In genomic region chr5:127582723-127583370, GRCh38 we compare ENCODE assay signal across 18 cellular contexts.
DNase-seq lines count a peak whose midpoint lies in the region; ATAC-seq, FAIRE-seq and TF ChIP-seq lines count a peak whose summit lies in the region.
"Had no signal": no experiment of that assay in that cellular context is flagged by ENCODE, and none has a peak within 500 bp of the region (broad histone marks: within the 10 kb centered on the region; RNA-seq: fewer than 3 reads in every experiment).

No MANE protein-coding gene starts in this region.

- H3K27me3 ChIP-seq in heart right ventricle (no peaks in the 10 kb centered on the region), psoas muscle (ENCODE audit: insufficient read depth in 3 of 3, low read length in 2 of 3) (no peaks in the 10 kb centered on the region), suprapubic skin (no peaks in the 10 kb centered on the region)
- H3K27me3 ChIP-seq: BLaER1 had no signal

- peaks cover 14% of the 10 kb centered on the region for H3K27me3 Mint-ChIP-seq in activated CD8-positive, alpha-beta memory T cell treated with anti-CD3 and anti-CD28 coated beads, Interleukin-2, amount 10 ng/mL, durations not matched to agents 7 days and 5 days

- no peak for TF ChIP-seq EP300 in suprapubic skin (IDR thresholded peaks at IDR 0.05)

- CTCF ChIA-PET in activated CD8-positive, alpha-beta memory T cell treated with anti-CD3 and anti-CD28 coated beads, Interleukin-2, amount 10 ng/mL, durations not matched to agents 7 days and 5 days (lab: Charles Lee): interaction anchor here (5.0 kb wide), 1 partner anchor 11 kb away, joined by 34 read pairs; no protein-coding TSS in a partner anchor

- ATAC-seq in heart right ventricle (peak in 7 of 8 donors; percentile 58 to 96 (median 80)), psoas muscle (peak; percentile 94 to 100 (median 98)), HG03565 (IDR thresholded peaks at IDR 0.05; ENCODE audit: unreplicated experiment) (no peak)
- no peak for ATAC-seq in activated CD8-positive, alpha-beta memory T cell treated with anti-CD3 and anti-CD28 coated beads, Interleukin-2, amount 10 ng/mL, durations not matched to agents 7 days and 5 days
- ATAC-seq: Panc1 had no signal

- TF ChIP-seq CTCF in heart right ventricle (IDR thresholded peaks at IDR 0.05) (peak in 4 of 9 donors; percentile 8 to 36 (median 20)), psoas muscle (IDR thresholded peaks at IDR 0.05) (peak; percentile 45), suprapubic skin (IDR thresholded peaks at IDR 0.05) (no peak)

- peaks cover 29% of the 10 kb centered on the region for H3K4me1 Mint-ChIP-seq in activated CD8-positive, alpha-beta memory T cell treated with anti-CD3 and anti-CD28 coated beads, Interleukin-2, amount 10 ng/mL, durations not matched to agents 7 days and 5 days
- H3K4me1 Mint-ChIP-seq: CD4-positive, alpha-beta memory T cell had no signal

- H3K36me3 ChIP-seq in heart right ventricle (no peaks in the 10 kb centered on the region), psoas muscle (ENCODE audit: insufficient read depth in 1 of 2, low read depth in 1 of 2) (no peaks in the 10 kb centered on the region), suprapubic skin (no peaks in the 10 kb centered on the region)
- H3K36me3 ChIP-seq: BLaER1 had no signal

- WGBS in heart right ventricle, 2 donors: 59 to 76% methylated on average over 3 of the region's 3 CpGs
- 16 to 47% (median 23%) methylated on average over 3 of the region's 3 CpGs for WGBS in psoas muscle, 3 donors
- 59% methylated on average over 3 of the region's 3 CpGs for WGBS in suprapubic skin

- H3K9me3 ChIP-seq in heart right ventricle (peaks cover 0 to 12% (median 0%) of the 10 kb centered on the region in 11 donors), psoas muscle (no peaks in the 10 kb centered on the region), suprapubic skin (no peaks in the 10 kb centered on the region)
- H3K9me3 ChIP-seq: BLaER1 had no signal

- FAIRE-seq in GM19239 (lab: Jason Lieb, UNC): peak; percentile 14
- FAIRE-seq: H54, HTR-8/SVneo had no signal

- no peaks in the 10 kb centered on the region for H3K4me1 ChIP-seq in heart right ventricle
- peaks cover 13% of the 10 kb centered on the region for H3K4me1 ChIP-seq in psoas muscle
- H3K4me1 ChIP-seq in suprapubic skin: no peaks in the 10 kb centered on the region

- H3K36me3 Mint-ChIP-seq in activated CD8-positive, alpha-beta memory T cell treated with anti-CD3 and anti-CD28 coated beads, Interleukin-2, amount 10 ng/mL, durations not matched to agents 7 days and 5 days: peaks cover 1% of the 10 kb centered on the region
- H3K36me3 Mint-ChIP-seq: CD4-positive, alpha-beta memory T cell had no signal

- peak overlapping the region in 1 of 10 donors; percentile 0 for H3K27ac ChIP-seq in heart right ventricle
- H3K27ac ChIP-seq in psoas muscle: peak overlapping the region; percentile 80
- H3K27ac ChIP-seq in suprapubic skin: no peak overlapping the region
- H3K27ac ChIP-seq: BLaER1 had no signal

- H3K4me3 ChIP-seq in heart right ventricle: no peak overlapping the region
- no peak overlapping the region for H3K4me3 ChIP-seq in psoas muscle
- no peak overlapping the region for H3K4me3 ChIP-seq in suprapubic skin
- H3K4me3 ChIP-seq: BLaER1 had no signal

- H3K27ac Mint-ChIP-seq in activated CD8-positive, alpha-beta memory T cell treated with anti-CD3 and anti-CD28 coated beads, Interleukin-2, amount 10 ng/mL, durations not matched to agents 7 days and 5 days: no peak overlapping the region
- H3K27ac Mint-ChIP-seq: CD4-positive, alpha-beta memory T cell had no signal

- no peaks in the 10 kb centered on the region for H3K9me3 Mint-ChIP-seq in activated CD8-positive, alpha-beta memory T cell treated with anti-CD3 and anti-CD28 coated beads, Interleukin-2, amount 10 ng/mL, durations not matched to agents 7 days and 5 days (ENCODE audit: low read depth)

- no peak overlapping the region for H3K4me3 Mint-ChIP-seq in activated CD8-positive, alpha-beta memory T cell treated with anti-CD3 and anti-CD28 coated beads, Interleukin-2, amount 10 ng/mL, durations not matched to agents 7 days and 5 days
- H3K4me3 Mint-ChIP-seq: CD4-positive, alpha-beta memory T cell had no signal

- TF ChIP-seq POLR2A in suprapubic skin (IDR thresholded peaks at IDR 0.05): no peak

- intact Hi-C loops in heart right ventricle (cut with DNase I): no loop called here
- intact Hi-C loops in psoas muscle (cut with DNase I): loop anchor here (5.0 to 10.0 kb wide), 2 partner anchors 112 to 119 kb away; partner anchors contain the start of gene CCDC192 (in 1 of the 2)

- DNase-seq in EH (ENCODE audit: low read depth) (peak; percentile 3), GM19239 (ENCODE audit: insufficient read length, low spot score) (no peak), heart right ventricle (peak in 1 of 2 donors; percentile 7), psoas muscle (no peak), NCI-H1930 (lab: John Stamatoyannopoulos, UW) (no peak), suprapubic skin (ENCODE audit: low spot score in 2 of 2) (no peak)
- DNase-seq in activated CD8-positive, alpha-beta memory T cell treated with anti-CD3 and anti-CD28 coated beads, Interleukin-2, amount 10 ng/mL, durations not matched to agents 7 days and 5 days: no peak
- DNase-seq: CD4-positive, alpha-beta memory T cell; DMS53; IMR-90; NCI-H1417; NCI-H187; NCI-H526 had no signal

Comparison
In these comparisons a context has a peak if more than half of its experiments do, and no peak if none do; other contexts are left out.
1. ATAC-seq: peak in heart right ventricle (7 of 8) and psoas muscle (4 of 4); none in activated CD8-positive, alpha-beta memory T cell treated with anti-CD3 and anti-CD28 coated beads, Interleukin-2, amount 10 ng/mL, durations not matched to agents 7 days and 5 days (single experiment) and HG03565 (single experiment).
2. intact Hi-C loops: an anchor here in psoas muscle (5.0 to 10.0 kb wide); none called in heart right ventricle.